Comparison of ENCODE assay signal across 8 cellular contexts in the genomic region with DNA sequence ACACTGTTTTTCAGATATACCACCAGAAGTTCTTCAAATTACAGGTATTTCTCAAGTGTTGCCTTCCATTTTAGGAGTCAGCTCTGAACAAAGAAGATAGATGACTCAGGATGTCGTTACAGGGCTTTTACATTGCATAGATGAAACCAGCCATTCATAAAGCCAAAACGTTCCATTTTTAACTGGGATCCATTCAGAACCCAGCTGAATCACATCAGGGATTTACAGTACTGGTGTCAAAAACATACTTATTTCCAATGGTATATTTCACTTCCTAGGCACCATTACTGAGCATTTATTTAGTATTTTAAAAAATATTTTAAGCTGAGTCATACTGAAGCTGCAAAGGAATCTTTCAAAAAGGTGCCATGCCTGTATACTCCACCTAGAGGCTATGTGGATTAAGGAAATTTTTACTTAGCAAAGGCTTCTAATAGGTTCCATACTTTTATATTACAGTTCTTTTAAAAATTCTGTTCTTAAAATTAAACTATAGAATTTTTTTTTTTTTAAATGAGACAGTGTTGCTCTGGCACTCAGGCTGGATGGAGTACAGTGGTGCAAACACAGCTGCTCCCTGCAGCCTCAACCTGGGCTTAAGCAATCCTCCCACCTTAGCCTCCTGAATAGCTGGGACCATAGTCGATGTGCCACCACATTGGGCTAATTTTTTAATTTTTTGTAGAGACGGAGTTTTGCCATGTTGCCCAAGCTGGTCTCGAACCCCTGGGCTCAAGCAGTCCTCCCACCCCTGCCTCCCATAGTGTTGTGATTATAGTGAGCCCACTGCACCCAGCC. TPM values are rescaled to one million over a fixed set of nuclear protein-coding genes. Genes with fewer than 3 reads are reported as not detected.
DNase-seq lines count a peak whose midpoint lies in the region; ATAC-seq, FAIRE-seq and TF ChIP-seq lines count a peak whose summit lies in the region.

No MANE protein-coding gene starts in this region.

- peak; percentile 81 for FAIRE-seq in G401.6 (lab: Jason Lieb, UNC)

- peak; percentile 62 for TF ChIP-seq CTCF in A673 (conservative IDR thresholded peaks at IDR 0.05; ENCODE audit: low read depth, low read length)

- H3K4me1 ChIP-seq in A673 (ENCODE audit: insufficient read depth, low read length, poor library complexity, severe bottlenecking), result peaks cover 24% of the 10 kb centered on the region

- H3K27ac Mint-ChIP-seq in activated naive CD4-positive, alpha-beta T cell treated with anti-CD3 and anti-CD28 coated beads, Interleukin-2, amount 50 U/mL, for 72 hours, result peak overlapping the region; percentile 82 to 97

- intact Hi-C loops in A673 (cut with micrococcal nuclease; ENCODE audit: unreplicated experiment), result no loop called here

- no TSS peak for BruUV-seq in A673 (replicated peaks; lab: Mats Ljungman, UMichigan)

- no peaks in the 10 kb centered on the region for H3K9me3 Mint-ChIP-seq in activated naive CD4-positive, alpha-beta T cell treated with anti-CD3 and anti-CD28 coated beads, Interleukin-2, amount 50 U/mL, for 72 hours

- POLR2A ChIA-PET in A673 (lab: Charles Lee; ENCODE audit: low non-redundant PET), result interaction anchor here (0.9 kb wide), 1 partner anchor 32 kb away, joined by 3 read pairs; no protein-coding TSS in a partner anchor

- H3K36me3 Mint-ChIP-seq in activated naive CD4-positive, alpha-beta T cell treated with anti-CD3 and anti-CD28 coated beads, Interleukin-2, amount 50 U/mL, for 72 hours, result peaks cover 30 to 38% of the 10 kb centered on the region in 2 donors

- no peaks in the 10 kb centered on the region for H3K27me3 ChIP-seq in A673 (replicated peaks; ENCODE audit: insufficient read depth, low read depth, low read length, poor library complexity)

- H3K4me3 ChIP-seq in A673 (ENCODE audit: low read depth, low read length, poor library complexity, severe bottlenecking), result peak overlapping the region; percentile 81

- peaks cover 16% of the 10 kb centered on the region for H3K36me3 ChIP-seq in A673 (ENCODE audit: insufficient read depth, low read length, poor library complexity, severe bottlenecking)

- H3K9me3 ChIP-seq in A673 (ENCODE audit: low read depth, low read length, poor library complexity, severe bottlenecking), result no peaks in the 10 kb centered on the region

- CTCF ChIA-PET in A673 (lab: Charles Lee), result interaction anchor here (0.7 kb wide), 1 partner anchor 57 kb away, joined by 3 read pairs; no protein-coding TSS in a partner anchor

- DNase-seq in A673 (ENCODE audit: low spot score) (peak; percentile 69), NCI-H2227 (lab: John Stamatoyannopoulos, UW; ENCODE audit: unreplicated experiment) (peak; percentile 45), kidney tubule cell (ENCODE audit: low spot score) (peak; percentile 80)
- no peak for DNase-seq in activated naive CD4-positive, alpha-beta T cell treated with anti-CD3 and anti-CD28 coated beads, Interleukin-2, amount 50 U/mL, for 72 hours (ENCODE audit: low spot score in 2 of 2)
- no peak for DNase-seq in activated CD4-positive, alpha-beta T cell treated with anti-CD3 and anti-CD28 coated beads for 4 hours

- ATAC-seq in HG02852 (IDR thresholded peaks at IDR 0.05; ENCODE audit: unreplicated experiment), result peak; percentile 18
- ATAC-seq in activated naive CD4-positive, alpha-beta T cell treated with anti-CD3 and anti-CD28 coated beads, Interleukin-2, amount 50 U/mL, for 72 hours, result peak; percentile 34 to 41
- no peak for ATAC-seq in GM19452 (IDR thresholded peaks at IDR 0.05; ENCODE audit: unreplicated experiment)

- H3K27ac ChIP-seq in A673 (ENCODE audit: low read depth, low read length, poor library complexity, severe bottlenecking), result peak overlapping the region; percentile 79

RNA-seq across cellular contexts. Expression of a gene that starts 2.6 kb away (rescaled TPM):
- total RNA-seq in A673 (2021), result 69.6 and 75.6 TPM in 2 replicates
- 10 to 100 TPM; 14.2 to 24.8 TPM for total RNA-seq in activated naive CD4-positive, alpha-beta T cell treated with anti-CD3 and anti-CD28 coated beads, Interleukin-2, amount 50 U/mL, for 72 hours

RNA-seq across cellular contexts. Expression of a gene that starts 38.4 kb away (rescaled TPM):
- 14.3 and 16.9 TPM in 2 replicates for total RNA-seq in A673 (2021)
- 10 to 100 TPM; 15.8 to 19.0 TPM for total RNA-seq in activated naive CD4-positive, alpha-beta T cell treated with anti-CD3 and anti-CD28 coated beads, Interleukin-2, amount 50 U/mL, for 72 hours

Comparison
In these comparisons a context has a peak if more than half of its experiments do, and no peak if none do; other contexts are left out.
1. DNase-seq: peak in A673 (single experiment), NCI-H2227 (single experiment) and kidney tubule cell (single experiment); none in activated naive CD4-positive, alpha-beta T cell treated with anti-CD3 and anti-CD28 coated beads, Interleukin-2, amount 50 U/mL, for 72 hours (0 of 2) and activated CD4-positive, alpha-beta T cell treated with anti-CD3 and anti-CD28 coated beads for 4 hours (0 of 2).